In genomic region chr6:119545245-119545644, GRCh38 we compare ENCODE assay signal across 28 cellular contexts.
DNase-seq lines count a peak whose midpoint lies in the region; ATAC-seq, FAIRE-seq and TF ChIP-seq lines count a peak whose summit lies in the region.
"Had no signal": no experiment of that assay in that cellular context is flagged by ENCODE, and none has a peak within 500 bp of the region (broad histone marks: within the 10 kb centered on the region; RNA-seq: fewer than 3 reads in every experiment).

No MANE protein-coding gene starts in this region.

- CTCF ChIA-PET in K562 (lab: Yijun Ruan, JAX; ENCODE audit: low intra/inter-chr PET ratio), result no interaction called here

- H3K27me3 ChIP-seq in K562 (ENCODE audit: control insufficient read depth in 2 of 2, insufficient read depth in 2 of 2, low read length in 2 of 2), result no peaks in the 10 kb centered on the region
- no peaks in the 10 kb centered on the region for H3K27me3 ChIP-seq in smooth muscle cell (ENCODE audit: low read depth)
- H3K27me3 ChIP-seq: BE2C, BLaER1 had no signal

- H3K27me3 Mint-ChIP-seq in activated naive CD8-positive, alpha-beta T cell treated with anti-CD3 and anti-CD28 coated beads for 36 hours, result peaks cover 4% of the 10 kb centered on the region
- H3K27me3 Mint-ChIP-seq: CD4-positive, CD25-positive, alpha-beta regulatory T cell had no signal

- no peak for TF ChIP-seq EP300 in K562 (IDR thresholded peaks at IDR 0.05; ENCODE audit: low read length)

- H3K9me3 ChIP-seq in K562 (replicated peaks; ENCODE audit: control insufficient read depth, insufficient read depth, low read depth, low read length) (0 out of 2 replicates have a peak, but pooled peaks cover under 1% of the 10 kb centered on the region), smooth muscle cell (replicated peaks; ENCODE audit: low read depth) (no peaks in the 10 kb centered on the region)
- H3K9me3 ChIP-seq: BE2C, BLaER1 had no signal

- no peaks in the 10 kb centered on the region for H3K9me3 Mint-ChIP-seq in activated naive CD8-positive, alpha-beta T cell treated with anti-CD3 and anti-CD28 coated beads for 36 hours
- H3K9me3 Mint-ChIP-seq: CD4-positive, alpha-beta memory T cell; CD8-positive, alpha-beta memory T cell had no signal

- TF ChIP-seq RAD21 in K562 (CRISPR knock-in tag; conservative IDR thresholded peaks at IDR 0.05 in 1 of 2, IDR thresholded peaks at IDR 0.05 in 1 of 2), result no peak

- POLR2A ChIA-PET in K562 (lab: Yijun Ruan, JAX), result interaction anchor here (0.9 to 2.0 kb wide), 5 partner anchors 11 to 195 kb away, joined by 3 to 8 read pairs (median 3); no protein-coding TSS in a partner anchor

- TF ChIP-seq CTCF in K562 (IDR thresholded peaks at IDR 0.05 in 2 of 3, conservative IDR thresholded peaks at IDR 0.05 in 1 of 3; ENCODE audit: insufficient read depth in 2 of 3, low read depth in 1 of 3, low read length in 3 of 3) (no peak), epithelial cell of esophagus (IDR thresholded peaks at IDR 0.05; ENCODE audit: insufficient read depth, low read depth, low read length, missing control alignments) (no peak), smooth muscle cell (IDR thresholded peaks at IDR 0.05; ENCODE audit: borderline replicate concordance, insufficient read depth, poor library complexity, severe bottlenecking) (no peak)

- H3F3A ChIP-seq in smooth muscle cell (ENCODE audit: low read depth), result peaks cover 7% of the 10 kb centered on the region

- H3K4me2 ChIP-seq in K562 (ENCODE audit: insufficient read depth, low read length) (no peak overlapping the region), smooth muscle cell (peak overlapping the region; percentile 4)
- H3K4me2 ChIP-seq: BLaER1 had no signal

- H3K9me1 ChIP-seq in K562 (ENCODE audit: control insufficient read depth, insufficient read depth, low read length), result no peaks in the 10 kb centered on the region

- no peak for DNase-seq in K562 (ENCODE audit: extremely low read depth in 1 of 4, low spot score in 3 of 4)
- DNase-seq in epithelial cell of esophagus (ENCODE audit: low read depth), result peak; percentile 42
- DNase-seq in smooth muscle cell (lab: John Stamatoyannopoulos, UW; ENCODE audit: unreplicated experiment), result no peak
- no peak for DNase-seq in activated naive CD8-positive, alpha-beta T cell treated with anti-CD3 and anti-CD28 coated beads for 36 hours
- no peak for DNase-seq in Right ventricle myocardium inferior (ENCODE audit: missing footprints)
- DNase-seq: 8988T; ACHN; BE2C; C1 segment of cervical spinal cord; CD4-positive, alpha-beta memory T cell; CD4-positive, CD25-positive, alpha-beta regulatory T cell; CD8-positive, alpha-beta memory T cell; COR-L47; DMS 273 treated with DMSO at 0.1 percent for 48 hours; DMS153; DMS53; DMS79; DND-41; EL; GDM1 had no signal

- H3K4me1 ChIP-seq in K562 (replicated peaks in 1 of 2; ENCODE audit: control insufficient read depth in 2 of 2, insufficient read depth in 2 of 2, low read length in 2 of 2) (peaks cover 3 to 22% of the 10 kb centered on the region in 2 experiments; a peak in 4 of 5 replicates), smooth muscle cell (ENCODE audit: low read depth) (peaks cover 8% of the 10 kb centered on the region)
- H3K4me1 ChIP-seq: BLaER1 had no signal

- no TSS peak for BruUV-seq in K562 (replicated peaks; lab: Mats Ljungman, UMichigan)

- H3K36me3 Mint-ChIP-seq in activated naive CD8-positive, alpha-beta T cell treated with anti-CD3 and anti-CD28 coated beads for 36 hours, result no peaks in the 10 kb centered on the region
- H3K36me3 Mint-ChIP-seq: CD14-positive monocyte; CD4-positive, alpha-beta memory T cell; CD4-positive, CD25-positive, alpha-beta regulatory T cell; CD8-positive, alpha-beta memory T cell had no signal

- H3K27ac ChIP-seq in K562 (ENCODE audit: extremely low read depth, low read depth, low read length) (no peak overlapping the region), smooth muscle cell (ENCODE audit: low read depth) (no peak overlapping the region)
- H3K27ac ChIP-seq: BLaER1 had no signal

- H3K36me3 ChIP-seq in K562 (ENCODE audit: control insufficient read depth, insufficient read depth, low read length) (no peaks in the 10 kb centered on the region), smooth muscle cell (ENCODE audit: low read depth) (no peaks in the 10 kb centered on the region)
- H3K36me3 ChIP-seq: BE2C, BLaER1 had no signal

- no peak for FAIRE-seq in K562 (lab: Jason Lieb, UNC)
- FAIRE-seq: A204.1, GM12892, GM18507, GM19239 had no signal

- no peak overlapping the region for H3K4me3 Mint-ChIP-seq in activated naive CD8-positive, alpha-beta T cell treated with anti-CD3 and anti-CD28 coated beads for 36 hours
- H3K4me3 Mint-ChIP-seq: CD14-positive monocyte; CD4-positive, alpha-beta memory T cell; CD4-positive, CD25-positive, alpha-beta regulatory T cell; CD8-positive, alpha-beta memory T cell had no signal

- ATAC-seq in K562 (peak; percentile 52; the same call in 2 of the 3 replicates), GM21619 (IDR thresholded peaks at IDR 0.05; ENCODE audit: unreplicated experiment) (no peak), Right ventricle myocardium inferior (no peak)
- ATAC-seq: GM12878 had no signal

- intact Hi-C loops in K562 (cut with micrococcal nuclease), result no loop called here
- intact Hi-C loops in Right ventricle myocardium inferior (cut with DNase I), result no loop called here

- WGBS in K562 (ENCODE audit: insufficient coverage, low coverage, missing lambda C conversion rate), result 77% methylated on average over 1 of the region's 1 CpG
- WGBS in smooth muscle cell (ENCODE audit: low lambda C conversion rate), result 43% methylated on average over 1 of the region's 1 CpG

- no peak for TF ChIP-seq POLR2A in K562 (conservative IDR thresholded peaks at IDR 0.05)

- H3K27ac Mint-ChIP-seq in activated naive CD8-positive, alpha-beta T cell treated with anti-CD3 and anti-CD28 coated beads for 36 hours, result no peak overlapping the region
- H3K27ac Mint-ChIP-seq: CD14-positive monocyte; CD4-positive, alpha-beta memory T cell; CD4-positive, CD25-positive, alpha-beta regulatory T cell; CD8-positive, alpha-beta memory T cell had no signal

- H3K9ac ChIP-seq in K562 (ENCODE audit: insufficient read depth in 1 of 2, low read depth in 2 of 2, low read length in 2 of 2) (no peak overlapping the region), smooth muscle cell (ENCODE audit: low read depth) (no peak overlapping the region)
- H3K9ac ChIP-seq: BLaER1 had no signal

- peak overlapping the region; percentile 67 for H2AFZ ChIP-seq in K562 (ENCODE audit: low read depth, low read length)
- no peak overlapping the region for H2AFZ ChIP-seq in smooth muscle cell (ENCODE audit: low read depth)

- no peak overlapping the region for H3K4me3 ChIP-seq in K562
- no peak overlapping the region for H3K4me3 ChIP-seq in epithelial cell of esophagus (ENCODE audit: low read length)
- H3K4me3 ChIP-seq in smooth muscle cell, result no peak overlapping the region
- H3K4me3 ChIP-seq: BLaER1, GM12878 had no signal

- H3K79me2 ChIP-seq in K562 (ENCODE audit: control insufficient read depth, insufficient read depth, low read length) (no peaks in the 10 kb centered on the region), smooth muscle cell (ENCODE audit: low read depth) (no peaks in the 10 kb centered on the region)

- in situ Hi-C loops in K562 (cut with MboI), result no loop called here

- no peaks in the 10 kb centered on the region for H3K4me1 Mint-ChIP-seq in activated naive CD8-positive, alpha-beta T cell treated with anti-CD3 and anti-CD28 coated beads for 36 hours
- H3K4me1 Mint-ChIP-seq: CD14-positive monocyte; CD4-positive, alpha-beta memory T cell; CD4-positive, CD25-positive, alpha-beta regulatory T cell; CD8-positive, alpha-beta memory T cell had no signal

- H4K20me1 ChIP-seq in K562 (replicated peaks; ENCODE audit: control insufficient read depth, insufficient read depth, low read length) (no peaks in the 10 kb centered on the region), smooth muscle cell (ENCODE audit: low read depth) (no peaks in the 10 kb centered on the region)
- H4K20me1 ChIP-seq: BLaER1 had no signal

TF ChIP-seq in K562, 482 proteins besides CTCF, POLR2A, EP300 and RAD21:
- TF ChIP-seq KLF16 (IDR thresholded peaks at IDR 0.05), result no peak
- TF ChIP-seq ZC3H11A (IDR thresholded peaks at IDR 0.05; ENCODE audit: low read depth, low read length), result no peak
- TF ChIP-seq ZNF436 (CRISPR knock-in tag; IDR thresholded peaks at IDR 0.05), result no peak
- no peak for TF ChIP-seq FOXJ3 (CRISPR knock-in tag; IDR thresholded peaks at IDR 0.05)
- no peak for TF ChIP-seq C11orf30 (IDR thresholded peaks at IDR 0.05; ENCODE audit: low read depth)
- no peak for TF ChIP-seq TSC22D4 (tag; IDR thresholded peaks at IDR 0.05)
- TF ChIP-seq FOSL1 (tag; conservative IDR thresholded peaks at IDR 0.05), result peak; percentile 64; the same call in 1 of the 2 replicates
- TF ChIP-seq PRPF4 (IDR thresholded peaks at IDR 0.05; ENCODE audit: insufficient read depth, low read depth, low read length, poor library complexity, severe bottlenecking), result no peak
- peak; percentile 62 for TF ChIP-seq JUND (IDR thresholded peaks at IDR 0.05; ENCODE audit: borderline replicate concordance, low read depth, low read length)
- peak; percentile 22; the same call in 1 of the 3 replicates for TF ChIP-seq JUND (tag; IDR thresholded peaks at IDR 0.05; ENCODE audit: borderline replicate concordance, low read depth, low read length)
- no peak for TF ChIP-seq RFX1 (IDR thresholded peaks at IDR 0.05)
- TF ChIP-seq ATF3 (IDR thresholded peaks at IDR 0.05), result peak; percentile 50; the same call in 1 of the 2 replicates
- TF ChIP-seq ATF3 (CRISPR knock-in tag; conservative IDR thresholded peaks at IDR 0.05), result no peak
- no peak for TF ChIP-seq MTA3 (IDR thresholded peaks at IDR 0.05; ENCODE audit: borderline replicate concordance)
- no peak for TF ChIP-seq SRSF9 (IDR thresholded peaks at IDR 0.05; ENCODE audit: borderline replicate concordance, low read depth, low read length)
- 0 out of 2 replicates have a peak, but pooled peaks have one; percentile 24 for TF ChIP-seq EHMT2 (IDR thresholded peaks at IDR 0.05)
- TF ChIP-seq PTRF (tag; IDR thresholded peaks at IDR 0.05), result no peak
- no peak for TF ChIP-seq TAF9B (IDR thresholded peaks at IDR 0.05; ENCODE audit: partially characterized antibody)
- no peak for TF ChIP-seq ZNF347 (CRISPR knock-in tag; IDR thresholded peaks at IDR 0.05; ENCODE audit: low read depth)
- TF ChIP-seq RBFOX2 (IDR thresholded peaks at IDR 0.05; ENCODE audit: low read depth, low read length), result no peak
